Comparison of ENCODE assay signal across 8 cellular contexts in the genomic region with DNA sequence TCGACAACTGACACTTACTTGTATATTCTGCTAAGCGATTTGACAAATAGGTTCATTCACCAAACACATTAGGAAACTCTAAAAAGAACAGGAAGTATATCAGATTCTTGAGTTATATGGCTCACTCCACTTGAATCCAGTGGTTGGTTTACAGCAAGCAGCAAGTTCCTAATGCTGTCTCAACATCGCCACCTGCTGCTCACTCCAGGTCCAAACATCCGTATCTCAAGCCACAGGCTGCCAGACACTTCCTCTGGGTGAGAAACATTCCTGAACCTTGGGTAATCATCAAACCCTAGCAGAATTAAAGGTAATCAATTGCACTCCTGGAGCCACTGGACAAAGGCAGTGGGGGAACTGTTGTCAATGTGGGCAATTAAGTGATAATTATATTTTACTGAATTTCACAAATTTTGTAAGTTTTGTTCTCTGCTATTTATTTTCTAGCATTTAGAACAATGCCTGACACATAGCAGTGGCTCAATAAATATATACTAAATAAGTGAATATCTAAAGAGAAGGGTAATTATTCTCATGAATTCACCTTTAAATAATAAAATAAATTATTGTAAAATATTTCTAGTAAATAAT.
DNase-seq lines count a peak whose midpoint lies in the region; ATAC-seq, FAIRE-seq and TF ChIP-seq lines count a peak whose summit lies in the region.

No MANE protein-coding gene starts in this region.

- H3K4me1 ChIP-seq in breast epithelium, result no peaks in the 10 kb centered on the region

- FAIRE-seq in A204.1 (lab: Jason Lieb, UNC) (peak; percentile 74), islet of Langerhans (lab: Jason Lieb, UNC) (peak; percentile 98)

- no peaks in the 10 kb centered on the region for H3K9me3 ChIP-seq in breast epithelium

- H3K27ac ChIP-seq in VCaP (no peak overlapping the region), breast epithelium (no peak overlapping the region)

- peak; percentile 86 for ATAC-seq in GM18508 (IDR thresholded peaks at IDR 0.05; ENCODE audit: insufficient read depth, unreplicated experiment)
- ATAC-seq in HG03025 (IDR thresholded peaks at IDR 0.05; ENCODE audit: low FRiP score, unreplicated experiment), result peak; percentile 97

- TF ChIP-seq CTCF in VCaP (conservative IDR thresholded peaks at IDR 0.05) (peak; percentile 87), breast epithelium (IDR thresholded peaks at IDR 0.05) (peak in 2 of 3 donors; percentile 63 to 75)

- DNase-seq in NCI-H2107 treated with DMSO at 0.1 percent for 48 hours (lab: John Stamatoyannopoulos, UW; ENCODE audit: unreplicated experiment), result peak; percentile 58
- peak; percentile 45 to 71 for DNase-seq in breast epithelium (ENCODE audit: low spot score in 2 of 2)
- peak; percentile 39 to 59 (median 57) for DNase-seq in stimulated activated CD4-positive, alpha-beta T cell treated with anti-CD3 and anti-CD28 coated beads, Interleukin-1b, Interleukin-23, amount 100 ng/mL, for 24 hours (ENCODE audit: low read depth in 4 of 4, low spot score in 1 of 4)

- no peaks in the 10 kb centered on the region for H3K36me3 ChIP-seq in breast epithelium

- no peak overlapping the region for H3K4me3 ChIP-seq in breast epithelium

- H3K27me3 ChIP-seq in breast epithelium, result no peaks in the 10 kb centered on the region

- no peak for TF ChIP-seq POLR2A in breast epithelium (IDR thresholded peaks at IDR 0.05)

- intact Hi-C loops in breast epithelium (cut with DNase I; ENCODE audit: low total_unique reads), result no loop called here
